Comparison of ENCODE assay signal across 8 cellular contexts in genomic region chr13:66994097-66994496, GRCh38.
DNase-seq lines count a peak whose midpoint lies in the region; ATAC-seq and TF ChIP-seq lines count a peak whose summit lies in the region.

No MANE protein-coding gene starts in this region.

- no peak overlapping the region for H3K9ac ChIP-seq in endodermal cell (ENCODE audit: extremely low read depth, low read length, poor library complexity, severe bottlenecking)

- H3K9me3 Mint-ChIP-seq in endodermal cell (no peaks in the 10 kb centered on the region), type B pancreatic cell (peaks cover 4% of the 10 kb centered on the region)

- H3K27me3 ChIP-seq in endodermal cell (ENCODE audit: control insufficient read depth, insufficient read depth, low read length, poor library complexity, severe bottlenecking) (no peaks in the 10 kb centered on the region), lung (ENCODE audit: control insufficient read depth, insufficient read depth) (no peaks in the 10 kb centered on the region)

- peak overlapping the region; percentile 40 for H3K4me3 Mint-ChIP-seq in endodermal cell
- peak overlapping the region; percentile 61 for H3K4me3 Mint-ChIP-seq in type B pancreatic cell

- H3K27ac Mint-ChIP-seq in endodermal cell = no peak overlapping the region
- no peak overlapping the region for H3K27ac Mint-ChIP-seq in type B pancreatic cell

- peak; percentile 86 for TF ChIP-seq CTCF in endodermal cell (conservative IDR thresholded peaks at IDR 0.05)
- TF ChIP-seq CTCF in lung (IDR thresholded peaks at IDR 0.05; ENCODE audit: control extremely low read depth, extremely low read depth) = peak; percentile 15
- TF ChIP-seq CTCF in type B pancreatic cell (conservative IDR thresholded peaks at IDR 0.05) = peak; percentile 71

- WGBS in endodermal cell (ENCODE audit: insufficient coverage in 1 of 2, insufficient read length in 1 of 2), 2 experiments = 19 to 28% methylated on average over 5 to 13 of the region's 13 CpGs
- 25 to 35% methylated on average over 13 of the region's 13 CpGs for WGBS in lung, 2 donors

- H3K36me3 ChIP-seq in endodermal cell (ENCODE audit: control insufficient read depth, insufficient read depth, low read length) = no peaks in the 10 kb centered on the region
- H3K36me3 ChIP-seq in lung (ENCODE audit: control insufficient read depth in 2 of 2, insufficient read depth in 2 of 2, low read length in 2 of 2) = no peaks in the 10 kb centered on the region

- H3K27ac ChIP-seq in endodermal cell (ENCODE audit: low read depth, low read length) (no peak overlapping the region), lung (ENCODE audit: low read depth in 1 of 2, low read length in 1 of 2) (no peak overlapping the region)

- DNase-seq in AG08395 (ENCODE audit: low spot score) = peak; percentile 62
- DNase-seq in OCI-M1 (lab: John Stamatoyannopoulos, UW) = peak; percentile 93
- DNase-seq in endodermal cell = peak; percentile 95
- peak; percentile 66 for DNase-seq in lung (ENCODE audit: low spot score)
- peak; percentile 70 for DNase-seq in type B pancreatic cell (ENCODE audit: extremely low spot score, unreplicated experiment)
- no peak for DNase-seq in SKM-1 treated with dmso at 0.1 percent for 144 hours (lab: John Stamatoyannopoulos, UW; ENCODE audit: unreplicated experiment)

- H3K4me3 ChIP-seq in endodermal cell (ENCODE audit: low read length) (peak overlapping the region; percentile 32), lung (no peak overlapping the region)

- H3K4me1 ChIP-seq in endodermal cell (ENCODE audit: control insufficient read depth, insufficient read depth, low read length) = no peaks in the 10 kb centered on the region
- H3K4me1 ChIP-seq in lung (ENCODE audit: control insufficient read depth in 2 of 2, insufficient read depth in 2 of 2, low read length in 2 of 2) = peaks cover 0 to 1% of the 10 kb centered on the region in 2 donors

- H3K4me1 Mint-ChIP-seq in endodermal cell (peaks cover 5% of the 10 kb centered on the region), type B pancreatic cell (ENCODE audit: unreplicated experiment) (peaks cover 4% of the 10 kb centered on the region)

- H3K27me3 Mint-ChIP-seq in endodermal cell (ENCODE audit: insufficient read depth) (no peaks in the 10 kb centered on the region), type B pancreatic cell (peaks cover 4% of the 10 kb centered on the region)

- H3K36me3 Mint-ChIP-seq in endodermal cell (ENCODE audit: low read depth) = no peaks in the 10 kb centered on the region
- no peaks in the 10 kb centered on the region for H3K36me3 Mint-ChIP-seq in type B pancreatic cell

- H3K9me3 ChIP-seq in endodermal cell (ENCODE audit: control insufficient read depth, low read length) (no peaks in the 10 kb centered on the region), lung (ENCODE audit: control insufficient read depth in 2 of 2, insufficient read depth in 1 of 2, low read length in 1 of 2) (no peaks in the 10 kb centered on the region)

- peak; percentile 61 for ATAC-seq in GM18517 (IDR thresholded peaks at IDR 0.05; ENCODE audit: unreplicated experiment)
- ATAC-seq in HG02981 (IDR thresholded peaks at IDR 0.05; ENCODE audit: unreplicated experiment) = peak; percentile 89
- peak; percentile 53 for ATAC-seq in lung (ENCODE audit: insufficient read depth, low FRiP score)

Comparison
In these comparisons a context has a peak if more than half of its experiments do, and no peak if none do; other contexts are left out.
1. CTCF ChIP-seq: peak in every context shown above with its lines; median percentile 86 in endodermal cell; 71 in type B pancreatic cell; 15 in lung.